ENCODE assay signal across 12 cellular contexts in genomic region chr12:79069009-79069408, GRCh38.
DNase-seq lines count a peak whose midpoint lies in the region; ATAC-seq and TF ChIP-seq lines count a peak whose summit lies in the region.
"Had no signal": no experiment of that assay in that cellular context is flagged by ENCODE, and none has a peak within 500 bp of the region (broad histone marks: within the 10 kb centered on the region; RNA-seq: fewer than 3 reads in every experiment).

No MANE protein-coding gene starts in this region.

- no peaks in the 10 kb centered on the region for H3K27me3 ChIP-seq in mammary epithelial cell (ENCODE audit: insufficient read depth, low read length)
- no peaks in the 10 kb centered on the region for H3K27me3 ChIP-seq in heart right ventricle
- H3K27me3 ChIP-seq: spleen had no signal

- no peaks in the 10 kb centered on the region for H3K4me1 ChIP-seq in mammary epithelial cell (ENCODE audit: insufficient read depth, low read length)
- H3K4me1 ChIP-seq in heart right ventricle = no peaks in the 10 kb centered on the region
- H3K4me1 ChIP-seq: spleen had no signal

- no peak overlapping the region for H3K4me3 ChIP-seq in mammary epithelial cell (replicated peaks in 1 of 3; ENCODE audit: insufficient read depth in 1 of 3, low read depth in 2 of 3, low read length in 3 of 3)
- no peak overlapping the region for H3K4me3 ChIP-seq in heart right ventricle
- H3K4me3 ChIP-seq: GM23338, spleen had no signal

- H3K4me1 Mint-ChIP-seq in MCF 10A (ENCODE audit: insufficient read depth, unreplicated experiment) = no peaks in the 10 kb centered on the region

- H3K36me3 Mint-ChIP-seq in MCF 10A (ENCODE audit: insufficient read depth, unreplicated experiment) = no peaks in the 10 kb centered on the region

- H3K4me3 Mint-ChIP-seq in MCF 10A (ENCODE audit: unreplicated experiment) = no peak overlapping the region
- H3K4me3 Mint-ChIP-seq: GM23338 had no signal

- H3K36me3 ChIP-seq in mammary epithelial cell (ENCODE audit: insufficient read depth, low read length) (peaks cover 1% of the 10 kb centered on the region), heart right ventricle (no peaks in the 10 kb centered on the region)
- H3K36me3 ChIP-seq: spleen had no signal

- dilution Hi-C loops in mammary epithelial cell (cut with HindIII; ENCODE audit: low sequenced_read_pairs) = no loop called here

- no peaks in the 10 kb centered on the region for H3K27me3 Mint-ChIP-seq in MCF 10A (ENCODE audit: insufficient read depth, unreplicated experiment)

- no peak overlapping the region for H3K9ac ChIP-seq in mammary epithelial cell (ENCODE audit: insufficient read depth, low read length)

- ATAC-seq in HG02642 (IDR thresholded peaks at IDR 0.05; ENCODE audit: poor library complexity, unreplicated experiment) (peak; percentile 98), HG03432 (IDR thresholded peaks at IDR 0.05; ENCODE audit: unreplicated experiment) (peak; percentile 98), heart right ventricle (no peak)
- ATAC-seq: GM23338 had no signal

- BruUV-seq in mammary epithelial cell (replicated peaks; lab: Mats Ljungman, UMichigan) (no TSS peak), MCF 10A (replicated peaks; lab: Mats Ljungman, UMichigan) (no TSS peak)

- no peak overlapping the region for H2AFZ ChIP-seq in mammary epithelial cell (ENCODE audit: low read depth, low read length)
- H2AFZ ChIP-seq: GM23338 had no signal

- POLR2A ChIA-PET in MCF 10A (lab: Yijun Ruan, JAX) = interaction anchor here (1.1 to 1.2 kb wide), 3 partner anchors 9 to 162 kb away, joined by 3 to 4 read pairs (median 3); no protein-coding TSS in a partner anchor

- peak; percentile 25 for DNase-seq in mammary epithelial cell
- no peak for DNase-seq in MCF 10A (ENCODE audit: unreplicated experiment)
- DNase-seq in NOMO-1 treated with DMSO at 0.1 percent for 48 hours (lab: John Stamatoyannopoulos, UW; ENCODE audit: unreplicated experiment) = no peak
- DNase-seq in heart right ventricle = no peak
- DNase-seq in mesenteric fat pad (ENCODE audit: low spot score) = no peak
- DNase-seq in H4 (ENCODE audit: low spot score) = no peak
- DNase-seq: DMS53, spleen, T-helper 2 cell had no signal

- CTCF ChIA-PET in mammary epithelial cell (lab: Charles Lee; ENCODE audit: low non-redundant PET) (no interaction called here), MCF 10A (lab: Yijun Ruan, JAX) (interaction anchor here (0.7 to 1.2 kb wide), 2 partner anchors 12 to 15 kb away, joined by 3 read pairs; no protein-coding TSS in a partner anchor)

- no peaks in the 10 kb centered on the region for H3K9me3 Mint-ChIP-seq in MCF 10A (ENCODE audit: unreplicated experiment)
- H3K9me3 Mint-ChIP-seq: GM23338 had no signal

- H3K27ac ChIP-seq in mammary epithelial cell (ENCODE audit: insufficient read depth, low read depth, low read length) = no peak overlapping the region
- no peak overlapping the region for H3K27ac ChIP-seq in heart right ventricle
- H3K27ac ChIP-seq: spleen had no signal

- H3K4me2 ChIP-seq in mammary epithelial cell (ENCODE audit: insufficient read depth, low read depth, low read length) = no peak overlapping the region
- H3K4me2 ChIP-seq: GM23338 had no signal

- no peak for TF ChIP-seq CTCF in mammary epithelial cell (conservative IDR thresholded peaks at IDR 0.05 in 1 of 2, IDR thresholded peaks at IDR 0.05 in 1 of 2; ENCODE audit: extremely low read depth in 1 of 2, insufficient read depth in 1 of 2, low read depth in 1 of 2, low read length in 2 of 2)
- TF ChIP-seq CTCF in MCF 10A (IDR thresholded peaks at IDR 0.05; ENCODE audit: unreplicated experiment) = no peak
- peak in 1 of 9 donors; percentile 4 for TF ChIP-seq CTCF in heart right ventricle (IDR thresholded peaks at IDR 0.05)

- no peak overlapping the region for H3K27ac Mint-ChIP-seq in MCF 10A (ENCODE audit: low read depth, unreplicated experiment)
- H3K27ac Mint-ChIP-seq: GM23338 had no signal

- in situ Hi-C loops in mammary epithelial cell (cut with MboI; ENCODE audit: low sequenced_read_pairs in 2 of 2) = no loop called here

- intact Hi-C loops in mammary epithelial cell (cut with micrococcal nuclease) = no loop called here
- intact Hi-C loops in MCF 10A (cut with micrococcal nuclease) = no loop called here
- intact Hi-C loops in heart right ventricle (cut with DNase I) = no loop called here

- H3K79me2 ChIP-seq in mammary epithelial cell (ENCODE audit: insufficient read depth, low read length) = no peaks in the 10 kb centered on the region

- no peaks in the 10 kb centered on the region for H4K20me1 ChIP-seq in mammary epithelial cell (ENCODE audit: insufficient read depth, low read length)

- no peaks in the 10 kb centered on the region for H3K9me3 ChIP-seq in mammary epithelial cell (replicated peaks; ENCODE audit: insufficient read depth, low read length)
- no peaks in the 10 kb centered on the region for H3K9me3 ChIP-seq in heart right ventricle
- H3K9me3 ChIP-seq: spleen had no signal

Comparison
In these comparisons a context has a peak if more than half of its experiments do, and no peak if none do; other contexts are left out.
1. ATAC-seq: peak in HG02642 (single experiment) and HG03432 (single experiment); none in heart right ventricle (0 of 8).